ENCODE assay signal across 1 cellular context in genomic region chr16:81601601-81602251, GRCh38.
TF ChIP-seq lines count a peak whose summit lies in the region.

No MANE protein-coding gene starts in this region.

TF ChIP-seq in HCT116, 20 proteins besides CTCF, POLR2A, EP300 and RAD21 (continued from another document):
- TF ChIP-seq POLR2AphosphoS5 (IDR thresholded peaks at IDR 0.05; ENCODE audit: low read depth, low read length) (no peak), ZFX (IDR thresholded peaks at IDR 0.05) (no peak), ATF3 (IDR thresholded peaks at IDR 0.05) (no peak), SIN3A (IDR thresholded peaks at IDR 0.05; ENCODE audit: low read depth) (no peak), ELF1 (IDR thresholded peaks at IDR 0.05; ENCODE audit: borderline replicate concordance, low read depth) (no peak), ZNF274 (IDR thresholded peaks at IDR 0.05; ENCODE audit: low read depth, low read length) (no peak), JUND (IDR thresholded peaks at IDR 0.05) (no peak), YY1 (IDR thresholded peaks at IDR 0.05; ENCODE audit: extremely low read depth, insufficient replicate concordance, low read depth, low read length) (no peak), ZBTB33 (IDR thresholded peaks at IDR 0.05; ENCODE audit: extremely low read depth, insufficient replicate concordance, low read length) (no peak)
